ENCODE assay signal across 36 cellular contexts in genomic region chr1:159474926-159475325, GRCh38. TPM values are rescaled to one million over a fixed set of nuclear protein-coding genes. Genes with fewer than 3 reads are reported as not detected.
"Had no signal": no experiment of that assay in that cellular context is flagged by ENCODE, and none has a peak within 500 bp of the region (broad histone marks: within the 10 kb centered on the region; RNA-seq: fewer than 3 reads in every experiment).

No MANE protein-coding gene starts in this region.

- H3K4me3 ChIP-seq: ascending aorta had no signal

- H3K4me3 Mint-ChIP-seq: activated B cell treated with CpG ODN at 0.5 μM for 24 hours; activated CD4-positive, alpha-beta memory T cell treated with anti-CD3 and anti-CD28 coated beads for 36 hours; activated CD4-positive, alpha-beta T cell treated with anti-CD3 and anti-CD28 coated beads, Interleukin-2, amount 10 ng/mL, durations not matched to agents 24 days and 14 days; activated CD8-positive, alpha-beta T cell treated with anti-CD3 and anti-CD28 coated beads for 36 hours; activated naive CD4-positive, alpha-beta T cell treated with anti-CD3 and anti-CD28 coated beads, Interleukin-2, amount 10 ng/mL, durations not matched to agents 7 days and 5 days; activated naive CD4-positive, alpha-beta T cell treated with anti-CD3 and anti-CD28 coated beads, Interleukin-2, amount 50 U/mL, for 24 hours; activated naive CD8-positive, alpha-beta T cell; activated naive CD8-positive, alpha-beta T cell treated with anti-CD3 and anti-CD28 coated beads, Interleukin-2, amount 10 ng/mL, durations not matched to agents 7 days and 5 days; activated naive CD8-positive, alpha-beta T cell treated with anti-CD3 and anti-CD28 coated beads, Interleukin-2, amount 50 U/mL, for 24 hours; activated T-cell treated with anti-CD3 and anti-CD28 coated beads, Interleukin-2, amount 50 U/mL, for 4 hours; activated T-cell treated with anti-CD3 and anti-CD28 coated beads, Interleukin-2, amount 50 U/mL, for 72 hours; brain; T-helper 1 cell treated with Interleukin-12 subunit alpha and Interleukin-12 subunit beta and Interleukin-4 antibody, amounts not matched to agents 30 μg/mL and 1 μg/mL, for 36 hours; T-helper 2 cell treated with Interferon-gamma antibody and Interleukin-4, amounts not matched to agents 5 μg/mL and 100 μg/mL, for 36 hours had no signal

- H3K27me3 ChIP-seq: ascending aorta had no signal

- DNase-seq: activated B cell treated with CpG ODN at 0.5 μM for 24 hours; activated CD4-positive, alpha-beta memory T cell treated with anti-CD3 and anti-CD28 coated beads for 36 hours; activated CD4-positive, alpha-beta T cell treated with anti-CD3 and anti-CD28 coated beads for 4 hours; activated CD4-positive, alpha-beta T cell treated with anti-CD3 and anti-CD28 coated beads, Interleukin-2, amount 10 ng/mL, durations not matched to agents 24 days and 14 days; activated CD4-positive, alpha-beta T cell treated with anti-CD3 and anti-CD28 coated beads, Interleukin-2, amount 50 U/mL, for 1 hour; activated CD4-positive, alpha-beta T cell treated with anti-CD3 and anti-CD28 coated beads, Interleukin-2, amount 50 U/mL, for 4 hours; activated CD4-positive, CD25-positive, alpha-beta regulatory T cell treated with anti-CD3 and anti-CD28 coated beads, Interleukin-2, amount 50 U/mL, for 72 hours; activated CD8-positive, alpha-beta memory T cell treated with anti-CD3 and anti-CD28 coated beads, Interleukin-2, amount 50 U/mL, for 4 hours; activated CD8-positive, alpha-beta T cell treated with anti-CD3 and anti-CD28 coated beads for 36 hours; activated effector memory CD4-positive, alpha-beta T cell treated with Interleukin-2 at 50 U/mL for 16 hours; activated gamma-delta T cell; activated naive CD4-positive, alpha-beta T cell treated with anti-CD3 and anti-CD28 coated beads, Interleukin-2, amount 10 ng/mL, durations not matched to agents 7 days and 5 days; activated naive CD4-positive, alpha-beta T cell treated with Interleukin-2 at 50 U/mL for 16 hours; activated naive CD8-positive, alpha-beta T cell treated with anti-CD3 and anti-CD28 coated beads, Interleukin-2, amount 10 ng/mL, durations not matched to agents 7 days and 5 days; activated naive CD8-positive, alpha-beta T cell treated with anti-CD3 and anti-CD28 coated beads, Interleukin-2, amount 50 U/mL, for 24 hours; activated T-cell treated with anti-CD3 and anti-CD28 coated beads for 4 hours; activated T-cell treated with anti-CD3 and anti-CD28 coated beads, Interleukin-2, amount 50 U/mL, for 1 hour; activated T-cell treated with anti-CD3 and anti-CD28 coated beads, Interleukin-2, amount 50 U/mL, for 4 hours; activated T-cell treated with anti-CD3 and anti-CD28 coated beads, Interleukin-2, amount 50 U/mL, for 72 hours; amygdala; anterior cingulate cortex; central memory CD4-positive, alpha-beta T cell; T-helper 2 cell; T-helper 9 cell had no signal

- H3K36me3 ChIP-seq: ascending aorta had no signal

- H3K9me3 Mint-ChIP-seq: activated CD4-positive, alpha-beta memory T cell treated with anti-CD3 and anti-CD28 coated beads for 36 hours; activated CD8-positive, alpha-beta T cell treated with anti-CD3 and anti-CD28 coated beads for 36 hours; activated naive CD4-positive, alpha-beta T cell treated with anti-CD3 and anti-CD28 coated beads, Interleukin-2, amount 10 ng/mL, durations not matched to agents 7 days and 5 days; activated naive CD8-positive, alpha-beta T cell treated with anti-CD3 and anti-CD28 coated beads, Interleukin-2, amount 10 ng/mL, durations not matched to agents 7 days and 5 days; activated naive CD8-positive, alpha-beta T cell treated with anti-CD3 and anti-CD28 coated beads, Interleukin-2, amount 50 U/mL, for 24 hours; activated T-cell treated with anti-CD3 and anti-CD28 coated beads, Interleukin-2, amount 50 U/mL, for 4 hours; activated T-cell treated with anti-CD3 and anti-CD28 coated beads, Interleukin-2, amount 50 U/mL, for 72 hours; activated T-helper 2 cell treated with anti-CD3 and anti-CD28 coated beads, Interferon-gamma antibody, Interleukin-2, Interleukin-4, amounts not matched to agents 10 μg/mL and 5 μg/mL and 100 μg/mL, durations not matched to agents 14 hours and 24 hours and 36 hours; T-helper 1 cell treated with Interleukin-12 subunit alpha and Interleukin-12 subunit beta and Interleukin-4 antibody, amounts not matched to agents 30 μg/mL and 1 μg/mL, for 36 hours; T-helper 2 cell treated with Interferon-gamma antibody and Interleukin-4, amounts not matched to agents 5 μg/mL and 100 μg/mL, for 36 hours had no signal

- H3K27ac Mint-ChIP-seq: activated B cell treated with CpG ODN at 0.5 μM for 24 hours; activated CD4-positive, alpha-beta memory T cell treated with anti-CD3 and anti-CD28 coated beads for 36 hours; activated CD4-positive, alpha-beta T cell treated with anti-CD3 and anti-CD28 coated beads, Interleukin-2, amount 10 ng/mL, durations not matched to agents 24 days and 14 days; activated CD8-positive, alpha-beta T cell treated with anti-CD3 and anti-CD28 coated beads for 36 hours; activated naive CD4-positive, alpha-beta T cell treated with anti-CD3 and anti-CD28 coated beads, Interleukin-2, amount 10 ng/mL, durations not matched to agents 7 days and 5 days; activated naive CD4-positive, alpha-beta T cell treated with anti-CD3 and anti-CD28 coated beads, Interleukin-2, amount 50 U/mL, for 24 hours; activated naive CD8-positive, alpha-beta T cell; activated naive CD8-positive, alpha-beta T cell treated with anti-CD3 and anti-CD28 coated beads, Interleukin-2, amount 10 ng/mL, durations not matched to agents 7 days and 5 days; activated naive CD8-positive, alpha-beta T cell treated with anti-CD3 and anti-CD28 coated beads, Interleukin-2, amount 50 U/mL, for 24 hours; activated T-cell treated with anti-CD3 and anti-CD28 coated beads, Interleukin-2, amount 50 U/mL, for 72 hours; activated T-helper 2 cell treated with anti-CD3 and anti-CD28 coated beads, Interferon-gamma antibody, Interleukin-2, Interleukin-4, amounts not matched to agents 10 μg/mL and 5 μg/mL and 100 μg/mL, durations not matched to agents 14 hours and 24 hours and 36 hours; brain; T-helper 1 cell treated with Interleukin-12 subunit alpha and Interleukin-12 subunit beta and Interleukin-4 antibody, amounts not matched to agents 30 μg/mL and 1 μg/mL, for 36 hours; T-helper 2 cell treated with Interferon-gamma antibody and Interleukin-4, amounts not matched to agents 5 μg/mL and 100 μg/mL, for 36 hours had no signal

- ATAC-seq: activated CD8-positive, alpha-beta T cell treated with anti-CD3 and anti-CD28 coated beads for 36 hours; activated naive CD8-positive, alpha-beta T cell treated with anti-CD3 and anti-CD28 coated beads, Interleukin-2, amount 50 U/mL, for 24 hours; activated T-cell treated with anti-CD3 and anti-CD28 coated beads, Interleukin-2, amount 50 U/mL, for 4 hours; activated T-cell treated with anti-CD3 and anti-CD28 coated beads, Interleukin-2, amount 50 U/mL, for 72 hours had no signal

- H3K4me1 Mint-ChIP-seq: activated B cell treated with CpG ODN at 0.5 μM for 24 hours; activated CD4-positive, alpha-beta T cell treated with anti-CD3 and anti-CD28 coated beads, Interleukin-2, amount 10 ng/mL, durations not matched to agents 24 days and 14 days; activated naive CD4-positive, alpha-beta T cell treated with anti-CD3 and anti-CD28 coated beads, Interleukin-2, amount 10 ng/mL, durations not matched to agents 7 days and 5 days; activated naive CD4-positive, alpha-beta T cell treated with anti-CD3 and anti-CD28 coated beads, Interleukin-2, amount 50 U/mL, for 24 hours; activated naive CD8-positive, alpha-beta T cell treated with anti-CD3 and anti-CD28 coated beads, Interleukin-2, amount 10 ng/mL, durations not matched to agents 7 days and 5 days; activated naive CD8-positive, alpha-beta T cell treated with anti-CD3 and anti-CD28 coated beads, Interleukin-2, amount 50 U/mL, for 24 hours; brain had no signal

- H3K9me3 ChIP-seq: ascending aorta had no signal

- H3K27ac ChIP-seq: ascending aorta, VCaP had no signal

- H3K4me1 ChIP-seq: ascending aorta had no signal

- H3K27me3 Mint-ChIP-seq: activated CD4-positive, alpha-beta memory T cell treated with anti-CD3 and anti-CD28 coated beads for 36 hours; activated CD4-positive, alpha-beta T cell treated with anti-CD3 and anti-CD28 coated beads, Interleukin-2, amount 10 ng/mL, durations not matched to agents 24 days and 14 days; activated naive CD4-positive, alpha-beta T cell treated with anti-CD3 and anti-CD28 coated beads, Interleukin-2, amount 10 ng/mL, durations not matched to agents 7 days and 5 days; activated naive CD8-positive, alpha-beta T cell treated with anti-CD3 and anti-CD28 coated beads, Interleukin-2, amount 10 ng/mL, durations not matched to agents 7 days and 5 days; brain had no signal

- H3K36me3 Mint-ChIP-seq: activated CD4-positive, alpha-beta memory T cell treated with anti-CD3 and anti-CD28 coated beads for 36 hours; activated naive CD4-positive, alpha-beta T cell treated with anti-CD3 and anti-CD28 coated beads, Interleukin-2, amount 10 ng/mL, durations not matched to agents 7 days and 5 days; activated naive CD4-positive, alpha-beta T cell treated with anti-CD3 and anti-CD28 coated beads, Interleukin-2, amount 50 U/mL, for 24 hours; activated naive CD8-positive, alpha-beta T cell; activated naive CD8-positive, alpha-beta T cell treated with anti-CD3 and anti-CD28 coated beads, Interleukin-2, amount 10 ng/mL, durations not matched to agents 7 days and 5 days; brain had no signal

RNA-seq across cellular contexts. Expression of gene OR10J1, which starts 35.4 kb away (rescaled TPM):
- total RNA-seq: activated B cell treated with CpG ODN at 0.5 μM for 24 hours; activated CD4-positive, alpha-beta memory T cell treated with anti-CD3 and anti-CD28 coated beads for 36 hours; activated CD4-positive, alpha-beta T cell treated with anti-CD3 and anti-CD28 coated beads, Interleukin-2, amount 10 ng/mL, durations not matched to agents 24 days and 14 days; activated CD8-positive, alpha-beta memory T cell treated with anti-CD3 and anti-CD28 coated beads for 36 hours; activated CD8-positive, alpha-beta T cell treated with anti-CD3 and anti-CD28 coated beads for 36 hours; activated naive CD8-positive, alpha-beta T cell treated with anti-CD3 and anti-CD28 coated beads, Interleukin-2, amount 10 ng/mL, durations not matched to agents 7 days and 5 days; activated T-cell treated with anti-CD3 and anti-CD28 coated beads, Interleukin-2, amount 50 U/mL, for 4 hours; activated T-cell treated with anti-CD3 and anti-CD28 coated beads, Interleukin-2, amount 50 U/mL, for 72 hours; activated T-helper 2 cell treated with anti-CD3 and anti-CD28 coated beads, Interferon-gamma antibody, Interleukin-2, Interleukin-4, amounts not matched to agents 10 μg/mL and 5 μg/mL and 100 μg/mL, durations not matched to agents 14 hours and 24 hours and 36 hours; ascending aorta; cardiac septum; cerebellum had no signal
- polyA plus RNA-seq: adipose tissue had no signal

RNA-seq across cellular contexts. Expression of gene OR10J4, which starts 42.9 kb away (rescaled TPM):
- total RNA-seq: activated B cell treated with CpG ODN at 0.5 μM for 24 hours; activated CD4-positive, alpha-beta memory T cell treated with anti-CD3 and anti-CD28 coated beads for 36 hours; activated CD4-positive, alpha-beta T cell treated with anti-CD3 and anti-CD28 coated beads, Interleukin-2, amount 10 ng/mL, durations not matched to agents 24 days and 14 days; activated CD8-positive, alpha-beta memory T cell treated with anti-CD3 and anti-CD28 coated beads for 36 hours; activated CD8-positive, alpha-beta T cell treated with anti-CD3 and anti-CD28 coated beads for 36 hours; activated naive CD8-positive, alpha-beta T cell treated with anti-CD3 and anti-CD28 coated beads, Interleukin-2, amount 10 ng/mL, durations not matched to agents 7 days and 5 days; activated T-cell treated with anti-CD3 and anti-CD28 coated beads, Interleukin-2, amount 50 U/mL, for 4 hours; activated T-cell treated with anti-CD3 and anti-CD28 coated beads, Interleukin-2, amount 50 U/mL, for 72 hours; activated T-helper 2 cell treated with anti-CD3 and anti-CD28 coated beads, Interferon-gamma antibody, Interleukin-2, Interleukin-4, amounts not matched to agents 10 μg/mL and 5 μg/mL and 100 μg/mL, durations not matched to agents 14 hours and 24 hours and 36 hours; ascending aorta; cardiac septum; cerebellum had no signal
- polyA plus RNA-seq: adipose tissue had no signal
